Comparison of ENCODE assay signal across 10 cellular contexts in the genomic region with DNA sequence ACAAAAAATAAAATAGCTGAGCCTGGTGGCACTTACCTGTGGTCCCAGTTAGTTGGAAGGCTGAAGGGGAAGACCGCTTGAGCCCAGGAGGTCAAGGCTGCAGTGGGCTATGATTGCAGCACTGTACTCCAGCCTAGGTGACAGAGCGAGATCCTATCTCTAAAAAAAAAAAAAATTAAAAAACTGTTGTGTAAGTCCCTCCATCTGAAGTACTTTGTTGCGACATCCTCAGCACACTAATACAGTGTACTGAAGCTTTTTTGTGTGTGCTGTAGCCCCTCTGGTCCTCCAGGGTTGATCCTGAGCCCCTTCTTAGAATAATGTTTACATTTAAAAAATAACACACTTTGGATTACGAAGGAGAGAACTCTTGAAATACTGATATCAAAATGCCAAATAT.
DNase-seq lines count a peak whose midpoint lies in the region; ATAC-seq and TF ChIP-seq lines count a peak whose summit lies in the region.
"Had no signal": no experiment of that assay in that cellular context is flagged by ENCODE, and none has a peak within 500 bp of the region (broad histone marks: within the 10 kb centered on the region; RNA-seq: fewer than 3 reads in every experiment).

No MANE protein-coding gene starts in this region.

- H3K36me3 ChIP-seq in upper lobe of left lung, result no peaks in the 10 kb centered on the region
- H3K36me3 ChIP-seq: breast epithelium had no signal

- TF ChIP-seq CTCF in upper lobe of left lung (IDR thresholded peaks at IDR 0.05), result no peak

- H3K4me1 ChIP-seq in upper lobe of left lung, result peaks cover 23 to 60% (median 44%) of the 10 kb centered on the region in 4 donors
- H3K4me1 ChIP-seq: breast epithelium had no signal

- peaks cover 8% of the 10 kb centered on the region for H3K36me3 Mint-ChIP-seq in activated naive CD4-positive, alpha-beta T cell treated with anti-CD3 and anti-CD28 coated beads for 36 hours (ENCODE audit: low read depth)
- H3K36me3 Mint-ChIP-seq in activated naive CD4-positive, alpha-beta T cell treated with anti-CD3 and anti-CD28 coated beads, Interleukin-2, amount 10 ng/mL, durations not matched to agents 7 days and 5 days, result peaks cover 27% of the 10 kb centered on the region
- peaks cover 11% of the 10 kb centered on the region for H3K36me3 Mint-ChIP-seq in activated CD4-positive, alpha-beta memory T cell treated with anti-CD3 and anti-CD28 coated beads for 36 hours

- TF ChIP-seq POLR2A in upper lobe of left lung (IDR thresholded peaks at IDR 0.05), result no peak

- peaks cover 61% of the 10 kb centered on the region for H3K4me1 Mint-ChIP-seq in activated naive CD4-positive, alpha-beta T cell treated with anti-CD3 and anti-CD28 coated beads for 36 hours (ENCODE audit: low read depth)
- H3K4me1 Mint-ChIP-seq in activated naive CD4-positive, alpha-beta T cell treated with anti-CD3 and anti-CD28 coated beads, Interleukin-2, amount 10 ng/mL, durations not matched to agents 7 days and 5 days, result peaks cover 68% of the 10 kb centered on the region
- peaks cover 72% of the 10 kb centered on the region for H3K4me1 Mint-ChIP-seq in activated CD4-positive, alpha-beta memory T cell treated with anti-CD3 and anti-CD28 coated beads for 36 hours (ENCODE audit: low read depth)

- POLR2A ChIA-PET in activated CD4-positive, alpha-beta memory T cell treated with anti-CD3 and anti-CD28 coated beads for 36 hours (lab: Charles Lee), result interaction anchor here (0.9 kb wide), 1 partner anchor 74 kb away, joined by 3 read pairs; no protein-coding TSS in a partner anchor

- peak overlapping the region; percentile 94 for H3K27ac Mint-ChIP-seq in activated naive CD4-positive, alpha-beta T cell treated with anti-CD3 and anti-CD28 coated beads for 36 hours
- H3K27ac Mint-ChIP-seq in activated naive CD4-positive, alpha-beta T cell treated with anti-CD3 and anti-CD28 coated beads, Interleukin-2, amount 10 ng/mL, durations not matched to agents 7 days and 5 days, result no peak overlapping the region
- H3K27ac Mint-ChIP-seq in activated CD4-positive, alpha-beta memory T cell treated with anti-CD3 and anti-CD28 coated beads for 36 hours, result peak overlapping the region; percentile 97

- peak in 1 of 4 donors; percentile 46 for TF ChIP-seq EP300 in upper lobe of left lung (IDR thresholded peaks at IDR 0.05)

- no peaks in the 10 kb centered on the region for H3K27me3 ChIP-seq in upper lobe of left lung
- H3K27me3 ChIP-seq: breast epithelium had no signal

- H3K27ac ChIP-seq in upper lobe of left lung, result peak overlapping the region; percentile 80 to 90 (median 84)

- H3K4me3 Mint-ChIP-seq in activated naive CD4-positive, alpha-beta T cell treated with anti-CD3 and anti-CD28 coated beads for 36 hours, result no peak overlapping the region
- H3K4me3 Mint-ChIP-seq in activated naive CD4-positive, alpha-beta T cell treated with anti-CD3 and anti-CD28 coated beads, Interleukin-2, amount 10 ng/mL, durations not matched to agents 7 days and 5 days, result no peak overlapping the region
- H3K4me3 Mint-ChIP-seq in activated CD4-positive, alpha-beta memory T cell treated with anti-CD3 and anti-CD28 coated beads for 36 hours, result no peak overlapping the region

- peaks cover 2% of the 10 kb centered on the region for H3K9me3 Mint-ChIP-seq in activated naive CD4-positive, alpha-beta T cell treated with anti-CD3 and anti-CD28 coated beads for 36 hours
- H3K9me3 Mint-ChIP-seq in activated naive CD4-positive, alpha-beta T cell treated with anti-CD3 and anti-CD28 coated beads, Interleukin-2, amount 10 ng/mL, durations not matched to agents 7 days and 5 days, result peaks cover 5% of the 10 kb centered on the region
- H3K9me3 Mint-ChIP-seq in activated CD4-positive, alpha-beta memory T cell treated with anti-CD3 and anti-CD28 coated beads for 36 hours, result peaks cover 5% of the 10 kb centered on the region

- H3K4me3 ChIP-seq in upper lobe of left lung, result no peak overlapping the region
- H3K4me3 ChIP-seq: breast epithelium had no signal

- intact Hi-C loops in activated naive CD4-positive, alpha-beta T cell treated with anti-CD3 and anti-CD28 coated beads for 36 hours (cut with micrococcal nuclease), result loop anchor here (2.0 to 10.0 kb wide), 2 partner anchors 35 to 311 kb away; a partner anchor contains a TSS
- intact Hi-C loops in activated CD4-positive, alpha-beta memory T cell treated with anti-CD3 and anti-CD28 coated beads for 36 hours (cut with micrococcal nuclease), result loop anchor here (5.0 to 10.0 kb wide), 3 partner anchors 129 to 333 kb away; no protein-coding TSS in a partner anchor
- intact Hi-C loops in left ventricle myocardium superior (cut with micrococcal nuclease), result no loop called here

- ATAC-seq in left lobe of liver (peak; percentile 34), upper lobe of left lung (ENCODE audit: low FRiP score in 2 of 2) (peak; percentile 15 to 60), left ventricle myocardium superior (no peak)

- no peak for DNase-seq in activated naive CD4-positive, alpha-beta T cell treated with anti-CD3 and anti-CD28 coated beads for 36 hours
- DNase-seq in activated naive CD4-positive, alpha-beta T cell treated with anti-CD3 and anti-CD28 coated beads, Interleukin-2, amount 10 ng/mL, durations not matched to agents 7 days and 5 days, result no peak
- no peak for DNase-seq in activated CD4-positive, alpha-beta memory T cell treated with anti-CD3 and anti-CD28 coated beads for 36 hours
- no peak for DNase-seq in left lobe of liver (ENCODE audit: low spot score)
- peak in 1 of 2 donors; percentile 53 for DNase-seq in upper lobe of left lung
- DNase-seq in nucleus accumbens (lab: John Stamatoyannopoulos, UW), result no peak
- no peak for DNase-seq in NCI-H1105 (lab: John Stamatoyannopoulos, UW)
- no peak for DNase-seq in left ventricle myocardium superior
- DNase-seq: EL had no signal

- no peaks in the 10 kb centered on the region for H3K27me3 Mint-ChIP-seq in activated naive CD4-positive, alpha-beta T cell treated with anti-CD3 and anti-CD28 coated beads for 36 hours (ENCODE audit: low read depth)
- no peaks in the 10 kb centered on the region for H3K27me3 Mint-ChIP-seq in activated naive CD4-positive, alpha-beta T cell treated with anti-CD3 and anti-CD28 coated beads, Interleukin-2, amount 10 ng/mL, durations not matched to agents 7 days and 5 days
- no peaks in the 10 kb centered on the region for H3K27me3 Mint-ChIP-seq in activated CD4-positive, alpha-beta memory T cell treated with anti-CD3 and anti-CD28 coated beads for 36 hours

- 46 to 67% methylated on average over 4 of the region's 4 CpGs for WGBS in upper lobe of left lung, 2 donors

- no peaks in the 10 kb centered on the region for H3K9me3 ChIP-seq in upper lobe of left lung
- H3K9me3 ChIP-seq: breast epithelium had no signal

- CTCF ChIA-PET in activated naive CD4-positive, alpha-beta T cell treated with anti-CD3 and anti-CD28 coated beads for 36 hours (lab: Charles Lee), result interaction anchor here (2.4 kb wide), 1 partner anchor 72 kb away, joined by 7 read pairs; a partner anchor contains a TSS
- CTCF ChIA-PET in activated naive CD4-positive, alpha-beta T cell treated with anti-CD3 and anti-CD28 coated beads, Interleukin-2, amount 10 ng/mL, durations not matched to agents 7 days and 5 days (lab: Charles Lee), result no interaction called here
- CTCF ChIA-PET in activated CD4-positive, alpha-beta memory T cell treated with anti-CD3 and anti-CD28 coated beads for 36 hours (lab: Charles Lee), result no interaction called here
